10 cellular contexts compared by ENCODE assay signal in the genomic region with DNA sequence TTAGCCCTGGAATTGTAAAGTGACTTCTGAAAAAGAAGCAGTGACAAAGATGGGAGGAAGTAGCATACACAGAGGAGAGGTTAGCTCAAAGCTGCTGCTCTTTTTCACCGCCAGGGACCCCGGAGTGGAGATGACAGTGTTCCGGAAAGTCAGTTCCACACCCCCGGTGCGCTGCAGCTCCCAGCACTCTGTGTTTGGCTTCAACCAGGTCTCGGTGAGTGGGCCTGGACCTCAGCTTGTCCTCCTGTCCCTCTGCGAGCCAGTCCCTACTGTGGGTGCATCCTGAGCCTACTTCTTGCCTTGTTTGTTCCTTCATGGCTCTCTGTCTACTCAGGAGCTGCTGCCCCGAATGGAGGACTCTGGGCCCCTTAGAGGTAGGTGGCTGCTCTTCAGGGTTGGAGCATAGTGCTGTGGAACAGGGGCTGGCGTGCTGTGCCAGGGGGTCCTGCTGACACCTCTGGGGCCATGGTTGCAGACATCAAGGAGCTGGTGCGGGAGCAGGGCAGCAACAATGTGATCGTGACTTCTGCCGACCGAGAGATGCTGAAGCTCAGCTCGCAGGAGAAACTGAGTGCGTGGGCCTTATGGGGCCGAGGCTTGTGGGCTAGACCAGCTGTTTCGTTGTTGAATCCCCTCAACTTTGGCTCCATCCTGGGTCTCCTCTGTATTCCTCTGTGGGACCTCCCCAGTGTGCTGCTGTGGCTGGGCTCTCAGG. TPM values are rescaled to one million over a fixed set of nuclear protein-coding genes. Genes with fewer than 3 reads are reported as not detected.
DNase-seq lines count a peak whose midpoint lies in the region; ATAC-seq and TF ChIP-seq lines count a peak whose summit lies in the region.
"Had no signal": no experiment of that assay in that cellular context is flagged by ENCODE, and none has a peak within 500 bp of the region (broad histone marks: within the 10 kb centered on the region; RNA-seq: fewer than 3 reads in every experiment).

No MANE protein-coding gene starts in this region.

- H3K4me3 Mint-ChIP-seq in activated naive CD8-positive, alpha-beta T cell treated with anti-CD3 and anti-CD28 coated beads for 36 hours, result peak overlapping the region; percentile 99
- peak overlapping the region; percentile 97 for H3K4me3 Mint-ChIP-seq in mesothelial cell of epicardium

- DNase-seq in AG09309 (ENCODE audit: low read depth) (no peak), HFF-Myc (ENCODE audit: extremely low read depth, low read depth) (no peak), mesothelial cell of epicardium (ENCODE audit: low spot score in 2 of 2, unreplicated experiment in 2 of 2) (no peak), H4 (ENCODE audit: low spot score) (no peak), HuH-7.5 (ENCODE audit: low spot score) (no peak), GM13977 (ENCODE audit: low spot score) (no peak)
- DNase-seq in activated naive CD8-positive, alpha-beta T cell treated with anti-CD3 and anti-CD28 coated beads for 36 hours, result no peak
- DNase-seq: activated CD4-positive, alpha-beta T cell treated with anti-CD3 and anti-CD28 coated beads, Interleukin-2, amount 50 U/mL, for 4 hours; GF-D8 had no signal

- no peak for TF ChIP-seq CTCF in AG09309 (IDR thresholded peaks at IDR 0.05; ENCODE audit: control insufficient read depth, insufficient read depth, low read depth, low read length, missing control alignments)
- TF ChIP-seq CTCF in HFF-Myc (IDR thresholded peaks at IDR 0.05; ENCODE audit: low read depth, low read length, missing control alignments), result no peak
- TF ChIP-seq CTCF in mesothelial cell of epicardium (IDR thresholded peaks at IDR 0.05; ENCODE audit: unreplicated experiment), result no peak
- TF ChIP-seq CTCF in GM13977 (IDR thresholded peaks at IDR 0.05; ENCODE audit: extremely low read depth, insufficient read depth, missing control alignments), result no peak

- ATAC-seq in GM18858 (IDR thresholded peaks at IDR 0.05; ENCODE audit: unreplicated experiment), result no peak

- H3K4me1 Mint-ChIP-seq in activated naive CD8-positive, alpha-beta T cell treated with anti-CD3 and anti-CD28 coated beads for 36 hours, result peaks cover 28% of the 10 kb centered on the region
- peaks cover 16% of the 10 kb centered on the region for H3K4me1 Mint-ChIP-seq in mesothelial cell of epicardium

- peak overlapping the region; percentile 97 for H3K27ac Mint-ChIP-seq in activated naive CD8-positive, alpha-beta T cell treated with anti-CD3 and anti-CD28 coated beads for 36 hours
- peak overlapping the region; percentile 50 for H3K27ac Mint-ChIP-seq in mesothelial cell of epicardium

- no peaks in the 10 kb centered on the region for H3K27me3 Mint-ChIP-seq in activated naive CD8-positive, alpha-beta T cell treated with anti-CD3 and anti-CD28 coated beads for 36 hours
- no peaks in the 10 kb centered on the region for H3K27me3 Mint-ChIP-seq in mesothelial cell of epicardium (ENCODE audit: low read depth)

- peak overlapping the region; percentile 85 for H3K4me3 ChIP-seq in AG09309 (ENCODE audit: control insufficient read depth, low read depth, low read length)
- H3K4me3 ChIP-seq in HFF-Myc (replicated peaks; ENCODE audit: low read depth, low read length), result peak overlapping the region; percentile 76

- H3K36me3 Mint-ChIP-seq in activated naive CD8-positive, alpha-beta T cell treated with anti-CD3 and anti-CD28 coated beads for 36 hours, result peaks cover 23% of the 10 kb centered on the region
- peaks cover 6% of the 10 kb centered on the region for H3K36me3 Mint-ChIP-seq in mesothelial cell of epicardium

- in situ Hi-C loops in GM13977 (cut with MboI; ENCODE audit: low pct_unique_long_range_greater_than_20kb, low sequenced_read_pairs, unreplicated experiment), result no loop called here

- no peaks in the 10 kb centered on the region for H3K9me3 Mint-ChIP-seq in activated naive CD8-positive, alpha-beta T cell treated with anti-CD3 and anti-CD28 coated beads for 36 hours
- no peaks in the 10 kb centered on the region for H3K9me3 Mint-ChIP-seq in mesothelial cell of epicardium

RNA-seq across cellular contexts. Expression of gene PCNX3, which starts 1.7 kb away (rescaled TPM):
- total RNA-seq in activated naive CD8-positive, alpha-beta T cell treated with anti-CD3 and anti-CD28 coated beads for 36 hours, result 10 to 100 TPM; 40.9 to 42.6 TPM
- 59.0 to 61.8 TPM (median 61.3 TPM) in 3 replicates for total RNA-seq in mesothelial cell of epicardium
- 11.7 TPM in 2 replicates for total RNA-seq in H4 (2014; rRNA removed; shearing (Covaris generic))

RNA-seq across cellular contexts. Expression of gene MAP3K11, which starts 3.3 kb away (rescaled TPM):
- 10 to 100 TPM; 51.2 to 54.8 TPM for total RNA-seq in activated naive CD8-positive, alpha-beta T cell treated with anti-CD3 and anti-CD28 coated beads for 36 hours
- 46.8 to 52.0 TPM (median 47.5 TPM) in 3 replicates for total RNA-seq in mesothelial cell of epicardium
- 7.4 and 9.1 TPM in 2 replicates for total RNA-seq in H4 (2014; rRNA removed; shearing (Covaris generic))

RNA-seq across cellular contexts. Expression of gene SIPA1, which starts 20.6 kb away (rescaled TPM):
- total RNA-seq in activated naive CD8-positive, alpha-beta T cell treated with anti-CD3 and anti-CD28 coated beads for 36 hours, result 100 to 1,000 TPM; 123 to 127 TPM
- 37.1 to 42.9 TPM (median 37.5 TPM) in 3 replicates for total RNA-seq in mesothelial cell of epicardium
- total RNA-seq in H4 (2014; rRNA removed; shearing (Covaris generic)), result 11.3 and 18.4 TPM in 2 replicates

RNA-seq across cellular contexts. Expression of gene KCNK7, which starts 21.7 kb away (rescaled TPM):
- under 1 TPM; 0.37 to 0.62 TPM for total RNA-seq in activated naive CD8-positive, alpha-beta T cell treated with anti-CD3 and anti-CD28 coated beads for 36 hours
- 0.95 to 2.4 TPM (median 1.7 TPM) in 3 replicates for total RNA-seq in mesothelial cell of epicardium
- not detected in 2 replicates for total RNA-seq in H4 (2014; rRNA removed; shearing (Covaris generic))

RNA-seq across cellular contexts. Expression of gene EHBP1L1, which starts 41.4 kb away (rescaled TPM):
- total RNA-seq in activated naive CD8-positive, alpha-beta T cell treated with anti-CD3 and anti-CD28 coated beads for 36 hours, result 10 to 100 TPM; 55.7 to 60.0 TPM
- 30.4 to 35.2 TPM (median 33.8 TPM) in 3 replicates for total RNA-seq in mesothelial cell of epicardium
- total RNA-seq in H4 (2014; rRNA removed; shearing (Covaris generic)), result 27.9 and 40.0 TPM in 2 replicates
